In genomic region chr3:129277829-129278271, GRCh38 we compare ENCODE assay signal across 8 cellular contexts. TPM values are rescaled to one million over a fixed set of nuclear protein-coding genes. Genes with fewer than 3 reads are reported as not detected.
DNase-seq lines count a peak whose midpoint lies in the region; ATAC-seq lines count a peak whose summit lies in the region.

No MANE protein-coding gene starts in this region.

- no peak for ATAC-seq in activated CD4-positive, alpha-beta T cell treated with anti-CD3 and anti-CD28 coated beads for 36 hours
- no peak for ATAC-seq in T-helper 17 cell
- no peak for ATAC-seq in GM21723 (IDR thresholded peaks at IDR 0.05; ENCODE audit: unreplicated experiment)

- H3K36me3 ChIP-seq in rectal smooth muscle tissue (ENCODE audit: control insufficient read depth, insufficient read depth, low read length) = peaks cover 17% of the 10 kb centered on the region

- H3K27me3 Mint-ChIP-seq in activated CD4-positive, alpha-beta T cell treated with anti-CD3 and anti-CD28 coated beads for 36 hours = no peaks in the 10 kb centered on the region
- H3K27me3 Mint-ChIP-seq in T-helper 17 cell = no peaks in the 10 kb centered on the region

- H3K9me3 Mint-ChIP-seq in activated CD4-positive, alpha-beta T cell treated with anti-CD3 and anti-CD28 coated beads for 36 hours (ENCODE audit: low read depth) = no peaks in the 10 kb centered on the region

- H3K4me1 ChIP-seq in rectal smooth muscle tissue (ENCODE audit: control insufficient read depth, insufficient read depth, low read length) = peaks cover 3% of the 10 kb centered on the region

- H3K27ac Mint-ChIP-seq in activated CD4-positive, alpha-beta T cell treated with anti-CD3 and anti-CD28 coated beads for 36 hours = peak overlapping the region; percentile 90
- H3K27ac Mint-ChIP-seq in T-helper 17 cell = peak overlapping the region; percentile 93

- H3K9me3 ChIP-seq in T-helper 17 cell (ENCODE audit: control insufficient read depth, low read length, poor library complexity, severe bottlenecking) = no peaks in the 10 kb centered on the region

- POLR2A ChIA-PET in activated CD4-positive, alpha-beta T cell treated with anti-CD3 and anti-CD28 coated beads for 36 hours (lab: Charles Lee) = interaction anchor here (1.4 kb wide), 1 partner anchor 38 kb away, joined by 6 read pairs; a partner anchor contains a TSS

- H3K27ac ChIP-seq in rectal smooth muscle tissue (ENCODE audit: low read depth, low read length) = peak overlapping the region; percentile 75

- CTCF ChIA-PET in activated CD4-positive, alpha-beta T cell treated with anti-CD3 and anti-CD28 coated beads for 36 hours (lab: Charles Lee) = interaction anchor here (0.6 to 1.0 kb wide), 5 partner anchors 12 to 225 kb away, joined by 3 to 9 read pairs (median 3); a partner anchor contains a TSS

- peak overlapping the region; percentile 70 for H3K4me3 ChIP-seq in rectal smooth muscle tissue (ENCODE audit: low read length)

- H3K36me3 Mint-ChIP-seq in activated CD4-positive, alpha-beta T cell treated with anti-CD3 and anti-CD28 coated beads for 36 hours (ENCODE audit: low read depth) = peaks cover 46% of the 10 kb centered on the region
- peaks cover 9% of the 10 kb centered on the region for H3K36me3 Mint-ChIP-seq in T-helper 17 cell (ENCODE audit: low read depth)

- DNase-seq in activated CD4-positive, alpha-beta T cell treated with anti-CD3 and anti-CD28 coated beads for 36 hours = no peak
- no peak for DNase-seq in activated CD4-positive, alpha-beta T cell treated with anti-CD3 and anti-CD28 coated beads, Interleukin-2, amount 50 U/mL, for 48 hours
- no peak for DNase-seq in T-helper 17 cell
- peak; percentile 63 for DNase-seq in fibroblast of peridontal ligament (ENCODE audit: extremely low read depth)
- no peak for DNase-seq in NOMO-1 treated with DMSO at 0.1 percent for 48 hours (lab: John Stamatoyannopoulos, UW; ENCODE audit: unreplicated experiment)
- no peak for DNase-seq in SK-N-DZ (ENCODE audit: low spot score)

- no peaks in the 10 kb centered on the region for H3K27me3 ChIP-seq in rectal smooth muscle tissue (ENCODE audit: control insufficient read depth, insufficient read depth, low read length)

- H3K4me3 Mint-ChIP-seq in activated CD4-positive, alpha-beta T cell treated with anti-CD3 and anti-CD28 coated beads for 36 hours = peak overlapping the region; percentile 89
- H3K4me3 Mint-ChIP-seq in T-helper 17 cell = peak overlapping the region; percentile 91

- intact Hi-C loops in activated CD4-positive, alpha-beta T cell treated with anti-CD3 and anti-CD28 coated beads for 36 hours (cut with DNase I, micrococcal nuclease) = loop anchor here (1.0 to 5.0 kb wide), 8 partner anchors 29 to 1225 kb away; partner anchors contain the start of genes CNBP (in 1 of the 2), COPG1 (in 1 of the 2), ISY1 (in 1 of the 2) and SEC61A1 (in 1 of the 2)

- no peak overlapping the region for H3K9ac ChIP-seq in rectal smooth muscle tissue (ENCODE audit: low read length)

- H3K4me1 Mint-ChIP-seq in activated CD4-positive, alpha-beta T cell treated with anti-CD3 and anti-CD28 coated beads for 36 hours = peaks cover 49% of the 10 kb centered on the region
- H3K4me1 Mint-ChIP-seq in T-helper 17 cell = peaks cover 34% of the 10 kb centered on the region

RNA-seq across cellular contexts. Expression of gene HMCES, which starts 0.8 kb away (rescaled TPM):
- total RNA-seq in activated CD4-positive, alpha-beta T cell treated with anti-CD3 and anti-CD28 coated beads for 36 hours = 10 to 100 TPM; 43.1 to 56.7 TPM
- 10 to 100 TPM; 48.2 to 55.3 TPM for total RNA-seq in T-helper 17 cell
- polyA plus RNA-seq in SK-N-DZ (2014; cell fraction: cytosol; rRNA removed) = 17.6 and 26.8 TPM in 2 replicates
- polyA plus RNA-seq in SK-N-DZ (2014; cell fraction: nucleus; rRNA removed) = 15.1 and 20.6 TPM in 2 replicates

RNA-seq across cellular contexts. Expression of gene COPG1, which starts 28.4 kb away (rescaled TPM):
- 100 to 1,000 TPM; 120 to 142 TPM for total RNA-seq in activated CD4-positive, alpha-beta T cell treated with anti-CD3 and anti-CD28 coated beads for 36 hours
- total RNA-seq in T-helper 17 cell = 100 to 1,000 TPM; 101 to 102 TPM
- 82.5 and 83.5 TPM in 2 replicates for polyA plus RNA-seq in SK-N-DZ (2014; cell fraction: cytosol; rRNA removed)
- 72.4 and 88.3 TPM in 2 replicates for polyA plus RNA-seq in SK-N-DZ (2014; cell fraction: nucleus; rRNA removed)
